In genomic region chr14:55051165-55051425, GRCh38 we compare ENCODE assay signal across 8 cellular contexts. TPM values are rescaled to one million over a fixed set of nuclear protein-coding genes. Genes with fewer than 3 reads are reported as not detected.
DNase-seq lines count a peak whose midpoint lies in the region; ATAC-seq, FAIRE-seq and TF ChIP-seq lines count a peak whose summit lies in the region.

No MANE protein-coding gene starts in this region.

- peak overlapping the region; percentile 86 for H3K4me3 Mint-ChIP-seq in activated naive CD4-positive, alpha-beta T cell treated with anti-CD3 and anti-CD28 coated beads for 36 hours

- CTCF ChIA-PET in activated naive CD4-positive, alpha-beta T cell treated with anti-CD3 and anti-CD28 coated beads for 36 hours (lab: Charles Lee), result interaction anchor here (0.6 to 1.9 kb wide), 22 partner anchors 9 to 378 kb away, joined by 3 to 21 read pairs (median 4); partner anchors contain the start of genes SOCS4 and WDHD1

- WGBS in pancreas, 2 donors, result 0 to 1% methylated on average over 10 of the region's 10 CpGs

- peaks cover 25% of the 10 kb centered on the region for H3K36me3 Mint-ChIP-seq in activated naive CD4-positive, alpha-beta T cell treated with anti-CD3 and anti-CD28 coated beads for 36 hours (ENCODE audit: low read depth)

- H3K27ac Mint-ChIP-seq in activated naive CD4-positive, alpha-beta T cell treated with anti-CD3 and anti-CD28 coated beads for 36 hours, result peak overlapping the region; percentile 95

- H3K27me3 ChIP-seq in effector memory CD4-positive, alpha-beta T cell (replicated peaks; ENCODE audit: control insufficient read depth, insufficient read depth, low read length, poor library complexity, severe bottlenecking), result no peaks in the 10 kb centered on the region
- H3K27me3 ChIP-seq in pancreas, result no peaks in the 10 kb centered on the region

- ATAC-seq in pancreas, result no peak
- ATAC-seq in HG03469 (IDR thresholded peaks at IDR 0.05; ENCODE audit: unreplicated experiment), result no peak

- H3K27ac ChIP-seq in KOPT-K1 (ENCODE audit: low read depth, low read length, poor library complexity, severe bottlenecking) (peak overlapping the region; percentile 98), pancreas (peak overlapping the region; percentile 97 to 100 (median 99))
- peak overlapping the region; percentile 100 for H3K27ac ChIP-seq in effector memory CD4-positive, alpha-beta T cell (ENCODE audit: insufficient read depth, low read length, poor library complexity, severe bottlenecking)

- intact Hi-C loops in activated naive CD4-positive, alpha-beta T cell treated with anti-CD3 and anti-CD28 coated beads for 36 hours (cut with micrococcal nuclease), result loop anchor here (1.0 to 5.0 kb wide), 7 partner anchors 21 to 361 kb away; partner anchors contain the start of genes ATG14, DLGAP5, GCH1 and SOCS4
- intact Hi-C loops in pancreas (cut with DNase I), result no loop called here

- H3K36me3 ChIP-seq in KOPT-K1 (ENCODE audit: insufficient read depth, low read length) (peaks cover 29% of the 10 kb centered on the region), pancreas (no peaks in the 10 kb centered on the region)
- peaks cover 4% of the 10 kb centered on the region for H3K36me3 ChIP-seq in effector memory CD4-positive, alpha-beta T cell (ENCODE audit: control insufficient read depth, insufficient read depth, low read length)

- TF ChIP-seq CTCF in pancreas (IDR thresholded peaks at IDR 0.05), result no peak

- H3K4me3 ChIP-seq in effector memory CD4-positive, alpha-beta T cell (ENCODE audit: insufficient read depth, low read depth, low read length, poor library complexity, severe bottlenecking), result peak overlapping the region; percentile 96
- H3K4me3 ChIP-seq in pancreas, result peak overlapping the region; percentile 29 to 98 (median 78)

- no peaks in the 10 kb centered on the region for H3K27me3 Mint-ChIP-seq in activated naive CD4-positive, alpha-beta T cell treated with anti-CD3 and anti-CD28 coated beads for 36 hours (ENCODE audit: low read depth)

- no peaks in the 10 kb centered on the region for H3K9me3 ChIP-seq in KOPT-K1 (ENCODE audit: insufficient read depth, low read length, poor library complexity, severe bottlenecking)
- H3K9me3 ChIP-seq in effector memory CD4-positive, alpha-beta T cell (ENCODE audit: control insufficient read depth, low read length), result no peaks in the 10 kb centered on the region
- H3K9me3 ChIP-seq in pancreas, result no peaks in the 10 kb centered on the region

- peaks cover 37% of the 10 kb centered on the region for H3K4me1 Mint-ChIP-seq in activated naive CD4-positive, alpha-beta T cell treated with anti-CD3 and anti-CD28 coated beads for 36 hours (ENCODE audit: low read depth)

- no peaks in the 10 kb centered on the region for H3K9me3 Mint-ChIP-seq in activated naive CD4-positive, alpha-beta T cell treated with anti-CD3 and anti-CD28 coated beads for 36 hours

- DNase-seq in activated naive CD4-positive, alpha-beta T cell treated with anti-CD3 and anti-CD28 coated beads for 36 hours, result no peak
- no peak for DNase-seq in activated naive CD4-positive, alpha-beta T cell treated with anti-CD3 and anti-CD28 coated beads, Interleukin-2, amount 50 U/mL, for 16 hours
- DNase-seq in effector memory CD4-positive, alpha-beta T cell, result no peak
- DNase-seq in pancreas (no peak), NCI-H187 treated with DMSO at 0.1 percent for 48 hours (lab: John Stamatoyannopoulos, UW) (no peak), COLO829 (ENCODE audit: low spot score) (no peak)

- H3K4me1 ChIP-seq in effector memory CD4-positive, alpha-beta T cell (ENCODE audit: control insufficient read depth, insufficient read depth, low read length, poor library complexity, severe bottlenecking), result peaks cover 12% of the 10 kb centered on the region
- H3K4me1 ChIP-seq in pancreas, result peaks cover 0 to 23% (median 11%) of the 10 kb centered on the region in 3 donors

- no peak for FAIRE-seq in pancreas (lab: Jason Lieb, UNC)

RNA-seq across cellular contexts. Expression of gene MAPK1IP1L, which starts 0.4 kb away (rescaled TPM):
- 10 to 100 TPM; 78.2 to 83.4 TPM for total RNA-seq in activated naive CD4-positive, alpha-beta T cell treated with anti-CD3 and anti-CD28 coated beads for 36 hours
- total RNA-seq in pancreas, result 10 to 100 TPM; 15.2 to 29.7 (median 23.1) TPM
- polyA plus RNA-seq in pancreas, result 10 to 100 TPM; 12.9 to 24.2 TPM

RNA-seq across cellular contexts. Expression of gene SOCS4, which starts 24.1 kb away (rescaled TPM):
- total RNA-seq in activated naive CD4-positive, alpha-beta T cell treated with anti-CD3 and anti-CD28 coated beads for 36 hours, result 10 to 100 TPM; 17.7 to 17.9 TPM
- total RNA-seq in pancreas, result 10 to 100 TPM in 2 of 6 donors, 1 to 10 TPM in 4; 4.9 to 13.4 (median 6.5) TPM
- polyA plus RNA-seq in pancreas, result 1 to 10 TPM; 2.4 to 4.9 TPM

RNA-seq across cellular contexts. Expression of gene WDHD1, which starts 24.2 kb away (rescaled TPM):
- 10 to 100 TPM; 61.1 to 62.9 TPM for total RNA-seq in activated naive CD4-positive, alpha-beta T cell treated with anti-CD3 and anti-CD28 coated beads for 36 hours
- total RNA-seq in pancreas, result 1 to 10 TPM in 4 of 6 donors, under 1 TPM in 2; 0.46 to 2.3 (median 1.2) TPM
- polyA plus RNA-seq in pancreas, result under 1 TPM; 0.45 to 0.57 TPM

Comparison
In these comparisons a context has a peak if more than half of its experiments do, and no peak if none do; other contexts are left out.
1. RNA of gene WDHD1, which starts 24.2 kb away (total RNA-seq): 61.1 to 62.9 TPM in activated naive CD4-positive, alpha-beta T cell treated with anti-CD3 and anti-CD28 coated beads for 36 hours; 0.46 to 2.3 TPM in pancreas; every median in the first group is over 10 times any median in the second.
2. Peak in every context shown above with its lines, with median percentiles within 50 percentile points of each other: H3K27ac ChIP-seq.